In the genomic region with DNA sequence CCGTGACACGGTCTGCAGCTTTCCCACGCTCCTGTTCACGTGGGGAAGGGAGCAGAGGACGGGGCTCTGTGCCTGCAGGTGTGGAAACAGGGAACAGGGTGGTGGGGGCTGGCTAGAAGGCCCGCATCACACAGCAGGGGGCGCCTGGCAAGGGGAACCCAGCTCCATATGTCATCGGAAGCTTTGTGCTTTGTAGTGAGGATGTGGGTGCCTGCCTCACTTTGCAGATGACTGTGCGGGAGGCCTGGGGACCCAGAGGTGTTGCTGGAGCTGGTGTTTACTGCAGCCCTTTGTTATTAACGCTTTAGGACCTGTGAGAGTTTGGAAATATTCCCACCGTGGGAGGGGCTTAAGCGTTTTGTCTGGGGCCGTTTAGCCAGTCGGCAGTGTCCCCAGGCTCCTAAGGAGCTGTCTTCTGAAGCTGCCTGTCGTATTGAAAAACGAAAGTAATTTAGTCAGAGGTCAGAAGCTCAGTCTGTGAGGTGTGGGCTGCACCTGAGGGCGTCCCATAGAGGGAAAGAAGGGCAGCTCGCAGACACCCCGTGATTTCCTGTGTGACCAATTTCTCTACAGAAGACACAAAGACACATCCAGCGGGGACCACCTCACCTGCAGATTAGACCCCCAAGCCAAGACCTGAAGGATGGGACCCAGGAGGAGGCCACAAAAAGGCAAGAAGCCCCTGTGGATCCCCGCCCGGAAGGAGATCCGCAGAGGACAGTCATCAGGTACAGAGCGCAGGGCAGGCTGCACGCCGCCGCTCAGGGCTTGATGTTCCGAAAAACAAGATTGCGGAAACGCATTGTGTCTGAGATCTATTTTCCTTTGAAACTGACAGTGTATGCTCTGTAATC, we compare ENCODE assay signal across 8 cellular contexts. TPM values are rescaled to one million over a fixed set of nuclear protein-coding genes. Genes with fewer than 3 reads are reported as not detected.
A peak's percentile ranks its signal among the peaks of the same experiment; 100 is the strongest.
DNase-seq lines count a peak whose midpoint lies in the region; ATAC-seq, FAIRE-seq and TF ChIP-seq lines count a peak whose summit lies in the region.

No MANE protein-coding gene starts in this region.

- H3K27ac Mint-ChIP-seq in T-helper 1 cell treated with Interleukin-12 subunit alpha and Interleukin-12 subunit beta and Interleukin-4 antibody, amounts not matched to agents 30 μg/mL and 1 μg/mL, for 36 hours = peak overlapping the region; percentile 99
- H3K27ac Mint-ChIP-seq in endodermal cell = no peak overlapping the region

- H3K4me3 ChIP-seq in astrocyte of the spinal cord (ENCODE audit: low read depth, low read length) (no peak overlapping the region), endodermal cell (ENCODE audit: low read length) (no peak overlapping the region)

- in situ Hi-C loops in astrocyte of the spinal cord (cut with HindIII; ENCODE audit: low sequenced_read_pairs) = no loop called here

- no peaks in the 10 kb centered on the region for H3K27me3 ChIP-seq in endodermal cell (ENCODE audit: control insufficient read depth, insufficient read depth, low read length, poor library complexity, severe bottlenecking)

- 90 to 92% methylated on average over 27 to 30 of the region's 30 CpGs for whole genome bisulfite sequencing in endodermal cell (ENCODE audit: insufficient coverage in 1 of 2, insufficient read length in 1 of 2), 2 experiments

- peaks cover 61% of the 10 kb centered on the region for H3K36me3 ChIP-seq in endodermal cell (ENCODE audit: control insufficient read depth, insufficient read depth, low read length)

- no peak overlapping the region for H3K9ac ChIP-seq in endodermal cell (ENCODE audit: extremely low read depth, low read length, poor library complexity, severe bottlenecking)

- no peaks in the 10 kb centered on the region for H3K27me3 Mint-ChIP-seq in T-helper 1 cell treated with Interleukin-12 subunit alpha and Interleukin-12 subunit beta and Interleukin-4 antibody, amounts not matched to agents 30 μg/mL and 1 μg/mL, for 36 hours (ENCODE audit: low read depth)
- H3K27me3 Mint-ChIP-seq in endodermal cell (ENCODE audit: insufficient read depth) = no peaks in the 10 kb centered on the region

- no peak overlapping the region for H3K27ac ChIP-seq in endodermal cell (ENCODE audit: low read depth, low read length)

- H3K36me3 Mint-ChIP-seq in T-helper 1 cell treated with Interleukin-12 subunit alpha and Interleukin-12 subunit beta and Interleukin-4 antibody, amounts not matched to agents 30 μg/mL and 1 μg/mL, for 36 hours (ENCODE audit: low read depth) = peaks cover 38% of the 10 kb centered on the region
- peaks cover 38% of the 10 kb centered on the region for H3K36me3 Mint-ChIP-seq in endodermal cell (ENCODE audit: low read depth)

- peak overlapping the region; percentile 84 for H3K4me3 Mint-ChIP-seq in T-helper 1 cell treated with Interleukin-12 subunit alpha and Interleukin-12 subunit beta and Interleukin-4 antibody, amounts not matched to agents 30 μg/mL and 1 μg/mL, for 36 hours
- H3K4me3 Mint-ChIP-seq in endodermal cell = no peak overlapping the region

- H3K4me1 Mint-ChIP-seq in T-helper 1 cell treated with Interleukin-12 subunit alpha and Interleukin-12 subunit beta and Interleukin-4 antibody, amounts not matched to agents 30 μg/mL and 1 μg/mL, for 36 hours (ENCODE audit: low read depth) = peaks cover 23% of the 10 kb centered on the region
- H3K4me1 Mint-ChIP-seq in endodermal cell = no peaks in the 10 kb centered on the region

- H3K4me1 ChIP-seq in endodermal cell (ENCODE audit: control insufficient read depth, insufficient read depth, low read length) = no peaks in the 10 kb centered on the region

- peak; percentile 63 for ATAC-seq in HG02678 (IDR thresholded peaks at IDR 0.05; ENCODE audit: unreplicated experiment)

- DNase-seq in GM18507 (ENCODE audit: extremely low spot score, insufficient read length, low read depth) (no peak), astrocyte of the spinal cord (ENCODE audit: low read depth, low spot score) (no peak), NCI-H1048 (lab: John Stamatoyannopoulos, UW) (no peak), amniotic stem cell (lab: John Stamatoyannopoulos, UW) (no peak), endodermal cell (no peak)
- DNase-seq in stimulated activated CD8-positive, alpha-beta memory T cell treated with anti-CD3 and anti-CD28 coated beads, Interleukin-12 subunit alpha, Interleukin-12 subunit beta, amount 100 ng/mL, for 4 hours (ENCODE audit: low read depth) = peak; percentile 69

- peak; percentile 9 for TF ChIP-seq CTCF in astrocyte of the spinal cord (IDR thresholded peaks at IDR 0.05; ENCODE audit: low read depth, low read length)
- TF ChIP-seq CTCF in endodermal cell (conservative IDR thresholded peaks at IDR 0.05) = no peak

- H3K9me3 Mint-ChIP-seq in T-helper 1 cell treated with Interleukin-12 subunit alpha and Interleukin-12 subunit beta and Interleukin-4 antibody, amounts not matched to agents 30 μg/mL and 1 μg/mL, for 36 hours = no peaks in the 10 kb centered on the region
- H3K9me3 Mint-ChIP-seq in endodermal cell = no peaks in the 10 kb centered on the region

- FAIRE-seq in GM18507 (lab: Jason Lieb, UNC) = peak; percentile 96

- H3K9me3 ChIP-seq in endodermal cell (ENCODE audit: control insufficient read depth, low read length) = no peaks in the 10 kb centered on the region

RNA-seq across cellular contexts. Expression of a gene that starts 9.1 kb away (rescaled TPM):
- 10 to 100 TPM; 62.1 to 63.5 TPM for total RNA-seq in endodermal cell
- polyA plus RNA-seq in endodermal cell (2013, experiment 1 of 2) = 44.7 TPM
- 43.9 TPM for polyA plus RNA-seq in endodermal cell (2013, experiment 2 of 2)

RNA-seq across cellular contexts. Expression of a gene that starts 18.6 kb away (rescaled TPM):
- 1 to 10 TPM; 2.6 to 4.5 TPM for total RNA-seq in endodermal cell
- 3.2 TPM for polyA plus RNA-seq in endodermal cell (2013, experiment 1 of 2)
- polyA plus RNA-seq in endodermal cell (2013, experiment 2 of 2) = 2.1 TPM

RNA-seq across cellular contexts. Expression of a gene that starts 18.6 kb away (rescaled TPM):
- total RNA-seq in endodermal cell = 10 to 100 TPM; 20.1 to 30.6 TPM
- 28.4 TPM for polyA plus RNA-seq in endodermal cell (2013, experiment 1 of 2)
- polyA plus RNA-seq in endodermal cell (2013, experiment 2 of 2) = 21.6 TPM

RNA-seq across cellular contexts. Expression of a gene that starts 25.5 kb away (rescaled TPM):
- 10 to 100 TPM; 20.8 to 24.9 TPM for total RNA-seq in endodermal cell
- polyA plus RNA-seq in endodermal cell (2013, experiment 1 of 2) = 26.0 TPM
- 24.1 TPM for polyA plus RNA-seq in endodermal cell (2013, experiment 2 of 2)

RNA-seq across cellular contexts. Expression of a gene that starts 42.0 kb away (rescaled TPM):
- total RNA-seq in endodermal cell = 1 to 10 TPM; 1.2 to 2.4 TPM
- 0.32 TPM for polyA plus RNA-seq in endodermal cell (2013, experiment 1 of 2)
- 0.41 TPM for polyA plus RNA-seq in endodermal cell (2013, experiment 2 of 2)
